10 cellular contexts compared by ENCODE assay signal in genomic region chr19:530133-531008, GRCh38. TPM values are rescaled to one million over a fixed set of nuclear protein-coding genes. Genes with fewer than 3 reads are reported as not detected.
A peak's percentile ranks its signal among the peaks of the same experiment; 100 is the strongest.
DNase-seq lines count a peak whose midpoint lies in the region; ATAC-seq and TF ChIP-seq lines count a peak whose summit lies in the region.
"Had no signal": no experiment of that assay in that cellular context is flagged by ENCODE, and none has a peak within 500 bp of the region (broad histone marks: within the 10 kb centered on the region; RNA-seq: fewer than 3 reads in every experiment).

No MANE protein-coding gene starts in this region.

- peaks cover 15% of the 10 kb centered on the region for H3K4me1 Mint-ChIP-seq in activated naive CD4-positive, alpha-beta T cell treated with anti-CD3 and anti-CD28 coated beads, Interleukin-2, amount 50 U/mL, for 24 hours
- H3K4me1 Mint-ChIP-seq in brain: peaks cover 37% of the 10 kb centered on the region
- H3K4me1 Mint-ChIP-seq in type B pancreatic cell (ENCODE audit: unreplicated experiment): peaks cover 12% of the 10 kb centered on the region

- H3K27ac Mint-ChIP-seq in activated naive CD4-positive, alpha-beta T cell treated with anti-CD3 and anti-CD28 coated beads, Interleukin-2, amount 50 U/mL, for 24 hours: peak overlapping the region; percentile 70
- peak overlapping the region in 4 of 5 experiments; percentile 61 to 91 (median 78) for H3K27ac Mint-ChIP-seq in brain
- H3K27ac Mint-ChIP-seq in type B pancreatic cell: peak overlapping the region; percentile 67

- H3K4me3 ChIP-seq in lung: peak overlapping the region; percentile 73

- no peak for TF ChIP-seq CTCF in brain (conservative IDR thresholded peaks at IDR 0.05)
- TF ChIP-seq CTCF in lung (IDR thresholded peaks at IDR 0.05; ENCODE audit: control extremely low read depth, extremely low read depth): no peak
- TF ChIP-seq CTCF in type B pancreatic cell (conservative IDR thresholded peaks at IDR 0.05): no peak
- TF ChIP-seq CTCF in foreskin keratinocyte (conservative IDR thresholded peaks at IDR 0.05): no peak

- H3K27ac ChIP-seq in lung (ENCODE audit: low read depth in 1 of 2, low read length in 1 of 2) (peak overlapping the region; percentile 92 to 99), foreskin keratinocyte (no peak overlapping the region)

- peaks cover 1% of the 10 kb centered on the region for H3K27me3 Mint-ChIP-seq in activated naive CD4-positive, alpha-beta T cell treated with anti-CD3 and anti-CD28 coated beads, Interleukin-2, amount 50 U/mL, for 24 hours
- H3K27me3 Mint-ChIP-seq in brain: peaks cover 3% of the 10 kb centered on the region
- H3K27me3 Mint-ChIP-seq in type B pancreatic cell: peaks cover 2% of the 10 kb centered on the region

- peaks cover 0 to 2% of the 10 kb centered on the region in 2 donors for H3K9me3 ChIP-seq in lung (ENCODE audit: control insufficient read depth in 2 of 2, insufficient read depth in 1 of 2, low read length in 1 of 2)

- 68 to 71% methylated on average over 38 of the region's 38 CpGs for WGBS in lung, 2 donors

- DNase-seq in activated naive CD4-positive, alpha-beta T cell (lab: John Stamatoyannopoulos, UW): no peak
- DNase-seq in lung (ENCODE audit: low spot score) (no peak), type B pancreatic cell (ENCODE audit: extremely low spot score, unreplicated experiment) (no peak), foreskin keratinocyte (no peak), NOMO-1 treated with dmso at 0.1 percent for 144 hours (lab: John Stamatoyannopoulos, UW; ENCODE audit: unreplicated experiment) (no peak)

- H3K4me1 ChIP-seq in lung (ENCODE audit: control insufficient read depth in 2 of 2, insufficient read depth in 2 of 2, low read length in 2 of 2) (peaks cover 0 to 19% of the 10 kb centered on the region in 2 donors), foreskin keratinocyte (no peaks in the 10 kb centered on the region)

- H3K27me3 ChIP-seq in lung (ENCODE audit: control insufficient read depth, insufficient read depth): no peaks in the 10 kb centered on the region
- H3K27me3 ChIP-seq in foreskin keratinocyte: peaks cover 4% of the 10 kb centered on the region

- no peaks in the 10 kb centered on the region for H3K9me3 Mint-ChIP-seq in activated naive CD4-positive, alpha-beta T cell treated with anti-CD3 and anti-CD28 coated beads, Interleukin-2, amount 50 U/mL, for 24 hours
- no peaks in the 10 kb centered on the region for H3K9me3 Mint-ChIP-seq in brain
- H3K9me3 Mint-ChIP-seq in type B pancreatic cell: no peaks in the 10 kb centered on the region

- H3K36me3 ChIP-seq in lung (ENCODE audit: control insufficient read depth in 2 of 2, insufficient read depth in 2 of 2, low read length in 2 of 2): no peaks in the 10 kb centered on the region

- H3K4me3 Mint-ChIP-seq in activated naive CD4-positive, alpha-beta T cell treated with anti-CD3 and anti-CD28 coated beads, Interleukin-2, amount 50 U/mL, for 24 hours: peak overlapping the region; percentile 82
- peak overlapping the region; percentile 81 to 87 (median 83) for H3K4me3 Mint-ChIP-seq in brain
- H3K4me3 Mint-ChIP-seq in type B pancreatic cell: peak overlapping the region; percentile 86

- H3K36me3 Mint-ChIP-seq in activated naive CD4-positive, alpha-beta T cell treated with anti-CD3 and anti-CD28 coated beads, Interleukin-2, amount 50 U/mL, for 24 hours: no peaks in the 10 kb centered on the region
- H3K36me3 Mint-ChIP-seq in brain (no peaks in the 10 kb centered on the region), type B pancreatic cell (no peaks in the 10 kb centered on the region)

- no peak for ATAC-seq in lung (ENCODE audit: insufficient read depth, low FRiP score)
- no peak for ATAC-seq in foreskin keratinocyte
- ATAC-seq in GM21576 (IDR thresholded peaks at IDR 0.05; ENCODE audit: unreplicated experiment): no peak

RNA-seq across cellular contexts. Expression of gene CDC34, which starts 1.2 kb away (rescaled TPM):
- polyA plus RNA-seq in brain (ENCODE audit: insufficient read depth, low read depth, low replicate concordance) (152 TPM), lung (10 to 100 TPM; 52.3 to 89.1 TPM), foreskin keratinocyte (94.5 and 105 TPM in 2 replicates)
- total RNA-seq in lung (10 to 100 TPM; 42.9 to 67.9 TPM), type B pancreatic cell (ENCODE audit: low replicate concordance) (93.0 and 95.0 TPM in 2 replicates), foreskin keratinocyte (80.0 and 81.4 TPM in 2 replicates)

RNA-seq across cellular contexts. Expression of gene GZMM, which starts 13.5 kb away (rescaled TPM):
- 1.4 TPM for polyA plus RNA-seq in brain (ENCODE audit: insufficient read depth, low read depth, low replicate concordance)
- total RNA-seq in lung: 1 to 10 TPM in 1 of 2 donors, under 1 TPM in 1; 0.74 to 2.6 TPM
- polyA plus RNA-seq in lung: 1 to 10 TPM; 2.4 to 3.0 TPM
- total RNA-seq in type B pancreatic cell (ENCODE audit: low replicate concordance): 0.34 TPM in 1 of 2 replicates, not detected in the other
- not detected in 2 replicates for total RNA-seq in foreskin keratinocyte
- 0.10 TPM in 1 of 2 replicates, not detected in the other for polyA plus RNA-seq in foreskin keratinocyte
- total RNA-seq: LHCN-M2 had no signal

RNA-seq across cellular contexts. Expression of gene TPGS1, which starts 23.1 kb away (rescaled TPM):
- polyA plus RNA-seq in brain (ENCODE audit: insufficient read depth, low read depth, low replicate concordance) (15.9 TPM), lung (10 to 100 TPM; 19.4 to 32.7 TPM), foreskin keratinocyte (7.6 and 9.9 TPM in 2 replicates)
- total RNA-seq in lung (10 to 100 TPM; 12.2 to 31.7 TPM), type B pancreatic cell (ENCODE audit: low replicate concordance) (18.0 and 26.1 TPM in 2 replicates), foreskin keratinocyte (7.3 and 7.9 TPM in 2 replicates)

RNA-seq across cellular contexts. Expression of gene MADCAM1, which starts 34.1 kb away (rescaled TPM):
- polyA plus RNA-seq in brain (ENCODE audit: insufficient read depth, low read depth, low replicate concordance) (3.4 TPM), lung (under 1 TPM; 0.24 to 0.41 TPM), foreskin keratinocyte (0.09 and 0.15 TPM in 2 replicates)
- total RNA-seq in lung (1 to 10 TPM in 1 of 2 donors, under 1 TPM in 1; 0.80 to 4.4 TPM), type B pancreatic cell (ENCODE audit: low replicate concordance) (0.74 and 2.7 TPM in 2 replicates), foreskin keratinocyte (0.07 and 0.10 TPM in 2 replicates)
- total RNA-seq: Daoy had no signal

RNA-seq across cellular contexts. Expression of gene BSG, which starts 42.0 kb away (rescaled TPM):
- polyA plus RNA-seq in brain (ENCODE audit: insufficient read depth, low read depth, low replicate concordance) (1,263 TPM), lung (100 to 1,000 TPM; 333 to 376 TPM), foreskin keratinocyte (863 and 896 TPM in 2 replicates)
- total RNA-seq in lung (100 to 1,000 TPM; 239 to 416 TPM), type B pancreatic cell (ENCODE audit: low replicate concordance) (497 and 522 TPM in 2 replicates), foreskin keratinocyte (526 and 567 TPM in 2 replicates)
